Comparison of ENCODE assay signal across 1 cellular context in genomic region chr19:28393574-28394336, GRCh38.
TF ChIP-seq lines count a peak whose summit lies in the region.

No MANE protein-coding gene starts in this region.

TF ChIP-seq in HepG2, 621 proteins besides CTCF, POLR2A, EP300 and RAD21 (continued from another document):
- TF ChIP-seq TAF15 (IDR thresholded peaks at IDR 0.05; ENCODE audit: low read depth, low read length, poor library complexity, severe bottlenecking), result no peak
- no peak for TF ChIP-seq MZF1 (CRISPR knock-in tag; IDR thresholded peaks at IDR 0.05; ENCODE audit: borderline replicate concordance)
- no peak for TF ChIP-seq TFDP2 (CRISPR knock-in tag; IDR thresholded peaks at IDR 0.05)
- no peak for TF ChIP-seq HINFP (CRISPR knock-in tag; IDR thresholded peaks at IDR 0.05; ENCODE audit: low read depth)
- TF ChIP-seq GMEB1 (CRISPR knock-in tag; IDR thresholded peaks at IDR 0.05; ENCODE audit: borderline replicate concordance), result no peak
TF ChIP-seq in HepG2: peak in this region for 0.
